ENCODE assay signal across 37 cellular contexts in the genomic region with DNA sequence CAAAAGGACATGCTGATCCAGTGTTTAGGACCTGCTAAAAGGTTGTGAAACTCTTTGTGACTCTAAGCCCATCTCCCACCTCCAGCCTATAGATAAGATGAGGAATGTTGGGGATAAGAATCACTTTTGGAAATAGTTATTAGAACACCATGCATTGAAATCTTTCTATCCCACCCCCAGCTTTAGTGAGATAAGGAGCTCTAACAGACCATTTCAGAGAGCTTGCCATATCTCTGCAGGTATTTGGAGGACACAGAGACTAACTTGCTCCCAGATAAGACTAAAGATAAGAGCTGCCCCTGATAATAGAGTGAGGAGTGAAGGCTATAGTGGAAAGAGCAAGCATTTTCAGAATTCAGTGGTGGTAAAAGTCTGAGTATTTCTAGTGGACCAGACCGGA.
"Had no signal": no experiment of that assay in that cellular context is flagged by ENCODE, and none has a peak within 500 bp of the region (broad histone marks: within the 10 kb centered on the region; RNA-seq: fewer than 3 reads in every experiment).

No MANE protein-coding gene starts in this region.

- H3K4me3 Mint-ChIP-seq: activated B cell treated with CpG ODN at 0.5 μM for 24 hours; activated CD4-positive, alpha-beta memory T cell treated with anti-CD3 and anti-CD28 coated beads for 36 hours; activated CD4-positive, alpha-beta T cell treated with anti-CD3 and anti-CD28 coated beads, Interleukin-2, amount 10 ng/mL, durations not matched to agents 24 days and 14 days; activated CD8-positive, alpha-beta T cell treated with anti-CD3 and anti-CD28 coated beads for 36 hours; activated naive CD4-positive, alpha-beta T cell treated with anti-CD3 and anti-CD28 coated beads for 36 hours; activated naive CD8-positive, alpha-beta T cell treated with anti-CD3 and anti-CD28 coated beads for 36 hours; activated T-cell treated with anti-CD3 and anti-CD28 coated beads, Interleukin-2, amount 50 U/mL, for 4 hours; activated T-cell treated with anti-CD3 and anti-CD28 coated beads, Interleukin-2, amount 50 U/mL, for 72 hours; activated T-helper 1 cell treated with anti-CD3 and anti-CD28 coated beads, Interleukin-12 subunit alpha, Interleukin-12 subunit beta, Interleukin-2, Interleukin-4 antibody, amounts not matched to agents 30 ng/mL and 10 ng/mL and 1 ng/mL, durations not matched to agents 14 hours and 24 hours and 36 hours; activated T-helper 17 cell treated with anti-CD3 and anti-CD28 coated beads, Interleukin-2, amount 50 U/mL, for 72 hours; brain; central memory CD8-positive, alpha-beta T cell; T-helper 1 cell treated with Interleukin-12 subunit alpha and Interleukin-12 subunit beta and Interleukin-4 antibody, amounts not matched to agents 30 μg/mL and 1 μg/mL, for 36 hours; T-helper 2 cell treated with Interferon-gamma antibody and Interleukin-4, amounts not matched to agents 5 μg/mL and 100 μg/mL, for 36 hours had no signal

- H3K36me3 ChIP-seq: adrenal gland, ascending aorta, cardiac muscle cell had no signal

- H3K27ac ChIP-seq: adrenal gland, ascending aorta, cardiac muscle cell, VCaP had no signal

- H3K27ac Mint-ChIP-seq: activated B cell treated with CpG ODN at 0.5 μM for 24 hours; activated CD4-positive, alpha-beta memory T cell treated with anti-CD3 and anti-CD28 coated beads for 36 hours; activated CD4-positive, alpha-beta T cell treated with anti-CD3 and anti-CD28 coated beads, Interleukin-2, amount 10 ng/mL, durations not matched to agents 24 days and 14 days; activated CD8-positive, alpha-beta T cell treated with anti-CD3 and anti-CD28 coated beads for 36 hours; activated naive CD4-positive, alpha-beta T cell treated with anti-CD3 and anti-CD28 coated beads for 36 hours; activated naive CD4-positive, alpha-beta T cell treated with anti-CD3 and anti-CD28 coated beads, Interleukin-2, amount 50 U/mL, for 72 hours; activated naive CD8-positive, alpha-beta T cell treated with anti-CD3 and anti-CD28 coated beads for 36 hours; activated T-cell treated with anti-CD3 and anti-CD28 coated beads, Interleukin-2, amount 50 U/mL, for 72 hours; activated T-helper 1 cell treated with anti-CD3 and anti-CD28 coated beads, Interleukin-12 subunit alpha, Interleukin-12 subunit beta, Interleukin-2, Interleukin-4 antibody, amounts not matched to agents 30 ng/mL and 10 ng/mL and 1 ng/mL, durations not matched to agents 14 hours and 24 hours and 36 hours; activated T-helper 17 cell treated with anti-CD3 and anti-CD28 coated beads, Interleukin-2, amount 50 U/mL, for 72 hours; brain; T-helper 1 cell treated with Interleukin-12 subunit alpha and Interleukin-12 subunit beta and Interleukin-4 antibody, amounts not matched to agents 30 μg/mL and 1 μg/mL, for 36 hours; T-helper 2 cell treated with Interferon-gamma antibody and Interleukin-4, amounts not matched to agents 5 μg/mL and 100 μg/mL, for 36 hours had no signal

- H3K27me3 ChIP-seq: adrenal gland, ascending aorta, cardiac muscle cell had no signal

- H3K4me3 ChIP-seq: adrenal gland, ascending aorta, cardiac muscle cell had no signal

- H3K4me1 ChIP-seq: adrenal gland, ascending aorta had no signal

- DNase-seq: activated B cell treated with CpG ODN at 0.5 μM for 24 hours; activated CD4-positive, alpha-beta memory T cell treated with anti-CD3 and anti-CD28 coated beads for 36 hours; activated CD4-positive, alpha-beta T cell treated with anti-CD3 and anti-CD28 coated beads for 4 hours; activated CD4-positive, alpha-beta T cell treated with anti-CD3 and anti-CD28 coated beads, Interleukin-2, amount 10 ng/mL, durations not matched to agents 24 days and 14 days; activated CD4-positive, alpha-beta T cell treated with anti-CD3 and anti-CD28 coated beads, Interleukin-2, amount 50 U/mL, for 1 hour; activated CD4-positive, alpha-beta T cell treated with anti-CD3 and anti-CD28 coated beads, Interleukin-2, amount 50 U/mL, for 4 hours; activated CD4-positive, CD25-positive, alpha-beta regulatory T cell treated with anti-CD3 and anti-CD28 coated beads, Interleukin-2, amount 50 U/mL, for 72 hours; activated CD8-positive, alpha-beta memory T cell treated with anti-CD3 and anti-CD28 coated beads, Interleukin-2, amount 50 U/mL, for 4 hours; activated CD8-positive, alpha-beta T cell treated with anti-CD3 and anti-CD28 coated beads for 36 hours; activated effector memory CD4-positive, alpha-beta T cell treated with anti-CD3 and anti-CD28 coated beads, Interleukin-2, amount 50 U/mL, for 16 hours; activated gamma-delta T cell treated with Interleukin-2 at 50 U/mL for 16 hours; activated naive CD4-positive, alpha-beta T cell; activated naive CD4-positive, alpha-beta T cell treated with anti-CD3 and anti-CD28 coated beads for 36 hours; activated naive CD4-positive, alpha-beta T cell treated with anti-CD3 and anti-CD28 coated beads, Interleukin-2, amount 50 U/mL, for 16 hours; activated naive CD8-positive, alpha-beta T cell treated with anti-CD3 and anti-CD28 coated beads for 36 hours; activated T-cell treated with anti-CD3 and anti-CD28 coated beads for 4 hours; activated T-cell treated with anti-CD3 and anti-CD28 coated beads, Interleukin-2, amount 50 U/mL, for 1 hour; activated T-cell treated with anti-CD3 and anti-CD28 coated beads, Interleukin-2, amount 50 U/mL, for 4 hours; activated T-cell treated with anti-CD3 and anti-CD28 coated beads, Interleukin-2, amount 50 U/mL, for 72 hours; adrenal gland; amygdala; anterior cingulate cortex; caudate nucleus; cerebellar nuclear complex; T-helper 1 cell; T-helper 2 cell; T-helper 9 cell had no signal

- H3K9me3 Mint-ChIP-seq: activated B cell treated with CpG ODN at 0.5 μM for 24 hours; activated CD4-positive, alpha-beta memory T cell treated with anti-CD3 and anti-CD28 coated beads for 36 hours; activated CD4-positive, alpha-beta T cell treated with anti-CD3 and anti-CD28 coated beads, Interleukin-2, amount 10 ng/mL, durations not matched to agents 24 days and 14 days; activated CD8-positive, alpha-beta T cell treated with anti-CD3 and anti-CD28 coated beads for 36 hours; activated T-helper 1 cell treated with anti-CD3 and anti-CD28 coated beads, Interleukin-12 subunit alpha, Interleukin-12 subunit beta, Interleukin-2, Interleukin-4 antibody, amounts not matched to agents 30 ng/mL and 10 ng/mL and 1 ng/mL, durations not matched to agents 14 hours and 24 hours and 36 hours; activated T-helper 17 cell treated with anti-CD3 and anti-CD28 coated beads, Interleukin-2, amount 50 U/mL, for 72 hours; central memory CD8-positive, alpha-beta T cell had no signal

- H3K9me3 ChIP-seq: adrenal gland, ascending aorta had no signal

- H3K36me3 Mint-ChIP-seq: activated CD4-positive, alpha-beta memory T cell treated with anti-CD3 and anti-CD28 coated beads for 36 hours; activated naive CD8-positive, alpha-beta T cell treated with anti-CD3 and anti-CD28 coated beads for 36 hours; brain had no signal

- H3K4me1 Mint-ChIP-seq: activated B cell treated with CpG ODN at 0.5 μM for 24 hours; activated CD4-positive, alpha-beta T cell treated with anti-CD3 and anti-CD28 coated beads, Interleukin-2, amount 10 ng/mL, durations not matched to agents 24 days and 14 days; activated naive CD8-positive, alpha-beta T cell treated with anti-CD3 and anti-CD28 coated beads for 36 hours; activated T-helper 17 cell treated with anti-CD3 and anti-CD28 coated beads, Interleukin-2, amount 50 U/mL, for 72 hours; brain; central memory CD8-positive, alpha-beta T cell had no signal
